21 cellular contexts compared by ENCODE assay signal in genomic region chr2:85937069-85937439, GRCh38. TPM values are rescaled to one million over a fixed set of nuclear protein-coding genes. Genes with fewer than 3 reads are reported as not detected.
DNase-seq lines count a peak whose midpoint lies in the region; ATAC-seq, FAIRE-seq and TF ChIP-seq lines count a peak whose summit lies in the region.
"Had no signal": no experiment of that assay in that cellular context is flagged by ENCODE, and none has a peak within 500 bp of the region (broad histone marks: within the 10 kb centered on the region; RNA-seq: fewer than 3 reads in every experiment).

No MANE protein-coding gene starts in this region.

- TF ChIP-seq RAD21 in A549 (conservative IDR thresholded peaks at IDR 0.05 in 1 of 2, IDR thresholded peaks at IDR 0.05 in 1 of 2) = no peak

- H3K36me3 Mint-ChIP-seq in CD8-positive, alpha-beta T cell = peaks cover 2% of the 10 kb centered on the region

- FAIRE-seq in A549 (lab: Jason Lieb, UNC) = no peak
- FAIRE-seq: A204.1, GM19239, K562 had no signal

- H3K27ac Mint-ChIP-seq in CD8-positive, alpha-beta T cell = no peak overlapping the region
- H3K27ac Mint-ChIP-seq: CD4-positive, alpha-beta T cell had no signal

- no peaks in the 10 kb centered on the region for H3K36me3 ChIP-seq in adrenal gland (replicated peaks in 1 of 2)
- H3K36me3 ChIP-seq in mesodermal cell (ENCODE audit: control insufficient read depth, insufficient read depth, low read length) = no peaks in the 10 kb centered on the region
- H3K36me3 ChIP-seq in spleen = no peaks in the 10 kb centered on the region
- no peaks in the 10 kb centered on the region for H3K36me3 ChIP-seq in CD8-positive, alpha-beta T cell (ENCODE audit: insufficient read depth, low read length)

- H3K4me3 ChIP-seq in A549 (peak overlapping the region; percentile 29; the same call in 2 of the 3 replicates), adrenal gland (no peak overlapping the region), mesodermal cell (ENCODE audit: extremely low read depth, insufficient read depth, low read length, poor library complexity, severe bottlenecking) (no peak overlapping the region), spleen (no peak overlapping the region), right cardiac atrium (ENCODE audit: low read length) (no peak overlapping the region)
- no peak overlapping the region for H3K4me3 ChIP-seq in CD8-positive, alpha-beta T cell (ENCODE audit: low read depth, low read length)
- H3K4me3 ChIP-seq: K562 had no signal

- ATAC-seq in A549 (peak in 1 of 2 experiments; percentile 0; a peak in 2 of 6 replicates), right cardiac atrium (no peak)
- ATAC-seq in CD8-positive, alpha-beta T cell = no peak
- ATAC-seq: K562 had no signal

- H3K4me2 ChIP-seq in A549 = peak overlapping the region; percentile 97

- intact Hi-C loops in adrenal gland (cut with DNase I) (no loop called here), spleen (cut with DNase I; ENCODE audit: low total_unique reads) (no loop called here), right cardiac atrium (cut with DNase I) (no loop called here)
- intact Hi-C loops in CD8-positive, alpha-beta T cell (cut with DNase I, micrococcal nuclease) = no loop called here

- no peak for TF ChIP-seq EP300 in A549 (IDR thresholded peaks at IDR 0.05)

- TF ChIP-seq POLR2A in A549 (IDR thresholded peaks at IDR 0.05; ENCODE audit: low read length) (no peak), adrenal gland (IDR thresholded peaks at IDR 0.05) (no peak), spleen (IDR thresholded peaks at IDR 0.05) (no peak)

- peak overlapping the region; percentile 89 to 99 for H3K27ac ChIP-seq in A549
- H3K27ac ChIP-seq in adrenal gland = peak overlapping the region in 4 of 5 donors; percentile 66 to 91 (median 76)
- peak overlapping the region; percentile 96 for H3K27ac ChIP-seq in mesodermal cell (ENCODE audit: low read depth, low read length, severe bottlenecking)
- peak overlapping the region; percentile 58 to 86 (median 77) for H3K27ac ChIP-seq in spleen
- H3K27ac ChIP-seq in right cardiac atrium (ENCODE audit: low read length) = no peak overlapping the region
- H3K27ac ChIP-seq in CD8-positive, alpha-beta T cell (ENCODE audit: low read depth, low read length) = no peak overlapping the region

- H3K4me1 ChIP-seq in A549 (peaks cover 56% of the 10 kb centered on the region), adrenal gland (replicated peaks in 1 of 2) (peaks cover 41 to 51% of the 10 kb centered on the region in 2 donors), mesodermal cell (ENCODE audit: control insufficient read depth, insufficient read depth, low read length, poor library complexity, severe bottlenecking) (peaks cover 35% of the 10 kb centered on the region), spleen (peaks cover 6 to 47% (median 31%) of the 10 kb centered on the region in 6 donors), right cardiac atrium (ENCODE audit: control insufficient read depth, insufficient read depth, low read length) (no peaks in the 10 kb centered on the region)
- H3K4me1 ChIP-seq in CD8-positive, alpha-beta T cell (ENCODE audit: insufficient read depth, low read length) = no peaks in the 10 kb centered on the region

- 11% methylated on average over 5 of the region's 5 CpGs for WGBS in A549 (ENCODE audit: missing lambda C conversion rate)
- 88 to 97% (median 92%) methylated on average over 5 of the region's 5 CpGs for WGBS in adrenal gland, 4 donors
- 91 to 100% methylated on average over 2 to 3 of the region's 5 CpGs for WGBS in mesodermal cell (ENCODE audit: insufficient coverage in 2 of 2), 2 experiments
- WGBS in spleen, 5 donors = 83 to 94% (median 91%) methylated on average over 5 of the region's 5 CpGs
- WGBS in right cardiac atrium = 92% methylated on average over 5 of the region's 5 CpGs

- H3K4me1 Mint-ChIP-seq in CD8-positive, alpha-beta T cell (ENCODE audit: low read depth) = peaks cover 18% of the 10 kb centered on the region

- CTCF ChIA-PET in A549 (lab: Yijun Ruan, JAX) = interaction anchor here (0.9 to 6.1 kb wide), 12 partner anchors 9 to 141 kb away, joined by 3 to 74 read pairs (median 5); partner anchors contain the start of gene ST3GAL5
- CTCF ChIA-PET in CD8-positive, alpha-beta T cell (lab: Charles Lee) = interaction anchor here (0.8 kb wide), 1 partner anchor 141 kb away, joined by 3 read pairs; no protein-coding TSS in a partner anchor

- peaks cover 16% of the 10 kb centered on the region for H3K9me3 ChIP-seq in A549
- H3K9me3 ChIP-seq in adrenal gland (replicated peaks in 1 of 3) = no peaks in the 10 kb centered on the region
- H3K9me3 ChIP-seq in mesodermal cell (ENCODE audit: control insufficient read depth, low read length) = peaks cover 5% of the 10 kb centered on the region
- peaks cover 1 to 12% (median 10%) of the 10 kb centered on the region in 8 donors for H3K9me3 ChIP-seq in spleen
- H3K9me3 ChIP-seq in right cardiac atrium (ENCODE audit: control insufficient read depth, low read length) = no peaks in the 10 kb centered on the region
- H3K9me3 ChIP-seq in CD8-positive, alpha-beta T cell (ENCODE audit: low read length) = no peaks in the 10 kb centered on the region

- TF ChIP-seq CTCF in A549 (IDR thresholded peaks at IDR 0.05) = no peak
- TF ChIP-seq CTCF in adrenal gland (IDR thresholded peaks at IDR 0.05) = no peak
- TF ChIP-seq CTCF in spleen (IDR thresholded peaks at IDR 0.05 in 8 of 11, conservative IDR thresholded peaks at IDR 0.05 in 3 of 11) = no peak
- TF ChIP-seq CTCF in CD8-positive, alpha-beta T cell (IDR thresholded peaks at IDR 0.05) = no peak

- peaks cover 7% of the 10 kb centered on the region for H3K9me3 Mint-ChIP-seq in CD8-positive, alpha-beta T cell
- H3K9me3 Mint-ChIP-seq: CD4-positive, alpha-beta T cell had no signal

- H3K27me3 ChIP-seq in adrenal gland = no peaks in the 10 kb centered on the region
- no peaks in the 10 kb centered on the region for H3K27me3 ChIP-seq in spleen (replicated peaks in 1 of 7)
- no peaks in the 10 kb centered on the region for H3K27me3 ChIP-seq in right cardiac atrium (ENCODE audit: control insufficient read depth, insufficient read depth)
- no peaks in the 10 kb centered on the region for H3K27me3 ChIP-seq in CD8-positive, alpha-beta T cell (ENCODE audit: insufficient read depth, low read length)

- POLR2A ChIA-PET in A549 (lab: Yijun Ruan, JAX) = interaction anchor here (0.9 to 3.3 kb wide), 9 partner anchors 9 to 195 kb away, joined by 3 to 22 read pairs (median 5); partner anchors contain the start of gene ST3GAL5
- POLR2A ChIA-PET in CD8-positive, alpha-beta T cell (lab: Charles Lee) = no interaction called here

- H3K27me3 Mint-ChIP-seq in CD8-positive, alpha-beta T cell (ENCODE audit: low read depth) = no peaks in the 10 kb centered on the region
- H3K27me3 Mint-ChIP-seq: CD4-positive, alpha-beta T cell had no signal

- no peak overlapping the region for H3K4me3 Mint-ChIP-seq in CD8-positive, alpha-beta T cell
- H3K4me3 Mint-ChIP-seq: CD4-positive, alpha-beta T cell had no signal

- DNase-seq in A549 (ENCODE audit: low read depth in 1 of 2, low spot score in 1 of 2) (no peak), adrenal gland (no peak), spleen (no peak), right cardiac atrium (no peak), NCI-H526 treated with DMSO at 0.1 percent for 48 hours (lab: John Stamatoyannopoulos, UW) (no peak)
- DNase-seq in CD8-positive, alpha-beta T cell = no peak
- DNase-seq: CD4-positive, alpha-beta T cell; GF-D8; GOT3; NCI-H1092 treated with DMSO at 0.1 percent for 48 hours; NCI-H146; NCI-H2029 treated with DMSO at 0.1 percent for 48 hours; NCI-H2171 treated with DMSO at 0.1 percent for 48 hours; NCI-H446 treated with DMSO at 0.1 percent for 48 hours; NCI-H748 treated with DMSO at 0.1 percent for 48 hours; NK-92 treated with Interleukin-12 subunit alpha and Interleukin-12 subunit beta, amount 100 ng/mL, for 24 hours; Right ventricle myocardium superior had no signal

TF ChIP-seq in A549, 52 proteins besides CTCF, POLR2A, EP300 and RAD21:
- TF ChIP-seq JUN (IDR thresholded peaks at IDR 0.05) (no peak), PHF8 (IDR thresholded peaks at IDR 0.05; ENCODE audit: borderline replicate concordance, low read depth) (no peak), EHF (CRISPR knock-in tag; IDR thresholded peaks at IDR 0.05) (no peak; the same call in 1 of the 2 replicates), FOSL2 (IDR thresholded peaks at IDR 0.05) (no peak), FOSL2 (CRISPR knock-in tag; IDR thresholded peaks at IDR 0.05) (no peak), JUNB (IDR thresholded peaks at IDR 0.05) (no peak), MAX (IDR thresholded peaks at IDR 0.05) (no peak), ZNF302 (CRISPR knock-in tag; IDR thresholded peaks at IDR 0.05) (0 out of 2 replicates have a peak, but pooled peaks have one; percentile 3), NFE2L2 (conservative IDR thresholded peaks at IDR 0.05; ENCODE audit: low read length) (no peak), RCOR1 (IDR thresholded peaks at IDR 0.05; ENCODE audit: low read depth, low read length) (no peak), MAFK (IDR thresholded peaks at IDR 0.05; ENCODE audit: partially characterized antibody) (peak; percentile 61), CBX8 (IDR thresholded peaks at IDR 0.05) (no peak), HOXA7 (CRISPR knock-in tag; IDR thresholded peaks at IDR 0.05) (peak; percentile 2; the same call in 1 of the 2 replicates), HEYL (CRISPR knock-in tag; IDR thresholded peaks at IDR 0.05) (no peak)
TF ChIP-seq in A549: peak in this region for 3.

RNA-seq across cellular contexts. Expression of gene ST3GAL5, which starts 48.3 kb away (rescaled TPM):
- polyA plus RNA-seq in A549 (2011; rRNA removed) = 115 and 119 TPM in 2 replicates
- polyA plus RNA-seq in A549 (2012; cell fraction: cytosol; rRNA removed) = 48.7 and 50.3 TPM in 2 replicates
- 37.9 and 52.9 TPM in 2 replicates for polyA plus RNA-seq in A549 (2012; cell fraction: nucleus; rRNA removed)
- 34.1 to 36.9 TPM (median 35.9 TPM) in 3 replicates for polyA plus RNA-seq in A549 (2017; fragmentation: RNase III; extraction: RNeasy Plus Mini Kit Qiagen cat#74134 plus additional on column Dnase treatment)
- polyA minus RNA-seq in A549 (2011; rRNA and poly(A)+ RNA removed) = 59.3 and 67.7 TPM in 2 replicates
- 100 to 1,000 TPM in 4 of 8 donors, 10 to 100 TPM in 4; 61.2 to 172 (median 111) TPM for total RNA-seq in adrenal gland
- polyA plus RNA-seq in adrenal gland = 10 to 100 TPM; 79.2 to 96.4 (median 79.7) TPM
- 21.5 TPM for polyA plus RNA-seq in mesodermal cell (2013, experiment 1 of 2)
- 23.8 TPM for polyA plus RNA-seq in mesodermal cell (2013, experiment 2 of 2)
- total RNA-seq in spleen = 100 to 1,000 TPM in 2 of 7 donors, 10 to 100 TPM in 5; 55.8 to 124 (median 74.9) TPM
- polyA plus RNA-seq in spleen = 10 to 100 TPM; 18.7 to 41.1 (median 33.8) TPM
- 10 to 100 TPM in 2 of 4 donors, 1 to 10 TPM in 2; 8.7 to 14.0 (median 9.7) TPM for total RNA-seq in right cardiac atrium
- 5.4 TPM for polyA plus RNA-seq in right cardiac atrium
- 100 to 1,000 TPM; 110 to 115 TPM for total RNA-seq in CD8-positive, alpha-beta T cell

Comparison
In these comparisons a context has a peak if more than half of its experiments do, and no peak if none do; other contexts are left out.
1. H3K27ac ChIP-seq: peak in A549 (2 of 2), adrenal gland (4 of 5), mesodermal cell (single experiment) and spleen (8 of 8); none in right cardiac atrium (single experiment) and CD8-positive, alpha-beta T cell (single experiment).